ENCODE assay signal across 8 cellular contexts in the genomic region with DNA sequence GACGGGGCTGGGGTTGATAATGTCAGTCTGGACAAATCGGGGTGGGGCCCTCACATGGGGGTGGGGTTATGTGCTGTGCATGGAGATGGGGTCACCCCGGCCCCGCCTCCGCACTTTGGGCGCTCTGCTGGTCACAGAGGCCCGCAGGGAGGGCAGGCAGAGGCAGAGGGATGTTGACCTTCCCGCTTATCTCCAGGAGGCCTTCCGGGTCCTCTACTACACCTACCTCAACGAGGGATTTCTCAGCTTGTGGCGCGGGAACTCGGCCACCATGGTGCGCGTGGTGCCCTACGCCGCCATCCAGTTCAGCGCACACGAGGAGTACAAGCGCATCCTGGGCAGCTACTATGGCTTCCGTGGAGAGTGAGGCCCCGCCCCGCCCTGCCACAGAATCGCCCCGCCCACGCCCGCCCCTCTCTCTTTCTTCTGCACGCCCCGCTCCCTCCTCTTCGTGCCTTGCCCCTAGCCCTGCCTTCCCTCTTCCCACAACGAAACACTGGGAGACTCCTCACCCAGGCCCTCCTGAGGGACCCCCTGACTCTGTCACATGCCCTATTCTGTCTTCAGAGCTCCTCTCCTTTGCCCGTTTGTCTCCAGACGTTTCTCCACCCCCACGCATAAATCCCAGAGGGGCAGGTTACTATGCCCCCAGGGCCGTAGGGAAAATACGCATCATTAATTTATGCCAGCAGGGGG. TPM values are rescaled to one million over a fixed set of nuclear protein-coding genes. Genes with fewer than 3 reads are reported as not detected.
A peak's percentile ranks its signal among the peaks of the same experiment; 100 is the strongest.
DNase-seq lines count a peak whose midpoint lies in the region; ATAC-seq and TF ChIP-seq lines count a peak whose summit lies in the region.

No MANE protein-coding gene starts in this region.

- WGBS in esophagus, 2 donors, result 26 to 28% methylated on average over 31 to 36 of the region's 36 CpGs

- no peak for ATAC-seq in GM19351 (IDR thresholded peaks at IDR 0.05; ENCODE audit: unreplicated experiment)

- no peaks in the 10 kb centered on the region for H3K27me3 ChIP-seq in esophagus (ENCODE audit: control insufficient read depth in 1 of 2, insufficient read depth in 2 of 2, low read length in 2 of 2)

- peak overlapping the region; percentile 93 for H3K27ac Mint-ChIP-seq in nephron progenitor cell

- H3K36me3 Mint-ChIP-seq in nephron progenitor cell (ENCODE audit: low read depth), result peaks cover 11% of the 10 kb centered on the region

- H3K4me3 ChIP-seq in esophagus (ENCODE audit: low read depth in 1 of 2, low read length in 2 of 2), result peak overlapping the region; percentile 21 to 31

- peak overlapping the region in 1 of 2 donors; percentile 62 for H3K27ac ChIP-seq in esophagus (ENCODE audit: low read depth in 2 of 2, low read length in 1 of 2)

- H3K9me3 Mint-ChIP-seq in nephron progenitor cell, result no peaks in the 10 kb centered on the region

- no peak for TF ChIP-seq CTCF in nephron progenitor cell (IDR thresholded peaks at IDR 0.05)

- H3K4me1 Mint-ChIP-seq in nephron progenitor cell, result peaks cover 48% of the 10 kb centered on the region

- H3K4me3 Mint-ChIP-seq in nephron progenitor cell, result peak overlapping the region; percentile 77

- DNase-seq in COLO668 (lab: John Stamatoyannopoulos, UW; ENCODE audit: unreplicated experiment), result peak; percentile 88
- DNase-seq in NCI-H510A (lab: John Stamatoyannopoulos, UW), result peak; percentile 88
- peak; percentile 86 for DNase-seq in nephron progenitor cell
- no peak for DNase-seq in stimulated activated CD8-positive, alpha-beta memory T cell treated with anti-CD3 and anti-CD28 coated beads, Interleukin-4, amount 100 ng/mL, for 48 hours
- no peak for DNase-seq in NCI-H2196 treated with DMSO at 0.1 percent for 48 hours (lab: John Stamatoyannopoulos, UW; ENCODE audit: unreplicated experiment)
- no peak for DNase-seq in stimulated activated CD4-positive, alpha-beta T cell treated with anti-CD3 and anti-CD28 coated beads, Interleukin-4, amount 100 ng/mL, for 4 hours

- H3K4me1 ChIP-seq in esophagus (ENCODE audit: control insufficient read depth in 2 of 2, insufficient read depth in 2 of 2, low read length in 1 of 2), result peaks cover 3 to 4% of the 10 kb centered on the region in 2 donors

- H3K27me3 Mint-ChIP-seq in nephron progenitor cell (ENCODE audit: low read depth, poor library complexity), result peaks cover 22% of the 10 kb centered on the region

- H3K9me3 ChIP-seq in esophagus (ENCODE audit: control insufficient read depth in 2 of 2, insufficient read depth in 1 of 2, low read depth in 1 of 2, low read length in 1 of 2), result peaks cover 0 to 3% of the 10 kb centered on the region in 2 donors

- H3K36me3 ChIP-seq in esophagus (ENCODE audit: control insufficient read depth in 2 of 2, insufficient read depth in 2 of 2, low read length in 1 of 2), result peaks cover 0 to 8% of the 10 kb centered on the region in 2 donors

RNA-seq across cellular contexts. Expression of a gene that starts 32.8 kb away (rescaled TPM):
- polyA plus RNA-seq in esophagus, result 10 to 100 TPM; 17.6 to 19.1 TPM

RNA-seq across cellular contexts. Expression of a gene that starts 41.7 kb away (rescaled TPM):
- polyA plus RNA-seq in esophagus, result 1 to 10 TPM; 4.1 to 4.2 TPM

Comparison
In these comparisons a context has a peak if more than half of its experiments do, and no peak if none do; other contexts are left out.
1. DNase-seq: peak in COLO668 (single experiment), NCI-H510A (single experiment) and nephron progenitor cell (single experiment); none in stimulated activated CD8-positive, alpha-beta memory T cell treated with anti-CD3 and anti-CD28 coated beads, Interleukin-4, amount 100 ng/mL, for 48 hours (single experiment), NCI-H2196 treated with DMSO at 0.1 percent for 48 hours (single experiment) and stimulated activated CD4-positive, alpha-beta T cell treated with anti-CD3 and anti-CD28 coated beads, Interleukin-4, amount 100 ng/mL, for 4 hours (0 of 2).